10 cellular contexts compared by ENCODE assay signal in genomic region chr4:87118826-87119225, GRCh38.
A peak's percentile ranks its signal among the peaks of the same experiment; 100 is the strongest.
DNase-seq lines count a peak whose midpoint lies in the region; ATAC-seq, FAIRE-seq and TF ChIP-seq lines count a peak whose summit lies in the region.
"Had no signal": no experiment of that assay in that cellular context is flagged by ENCODE, and none has a peak within 500 bp of the region (broad histone marks: within the 10 kb centered on the region; RNA-seq: fewer than 3 reads in every experiment).

No MANE protein-coding gene starts in this region.

- no peaks in the 10 kb centered on the region for H3K9me3 ChIP-seq in endothelial cell of umbilical vein (replicated peaks; ENCODE audit: control insufficient read depth, insufficient read depth, low read length)
- no peaks in the 10 kb centered on the region for H3K9me3 ChIP-seq in prostate gland
- H3K9me3 ChIP-seq: HAP-1 had no signal

- BruUV-seq in endothelial cell of umbilical vein (replicated peaks; lab: Mats Ljungman, UMichigan) = no TSS peak

- TF ChIP-seq POLR2A in endothelial cell of umbilical vein (IDR thresholded peaks at IDR 0.05; ENCODE audit: low read depth, low read length) (no peak), prostate gland (IDR thresholded peaks at IDR 0.05) (no peak)

- peak; percentile 50 for DNase-seq in ELR (ENCODE audit: low read depth)
- DNase-seq in NCI-H2227 (lab: John Stamatoyannopoulos, UW; ENCODE audit: unreplicated experiment) = peak; percentile 48
- peak; percentile 56 for DNase-seq in endothelial cell of umbilical vein (ENCODE audit: low read depth, low spot score)
- DNase-seq in prostate gland (ENCODE audit: low spot score) = no peak
- DNase-seq in NOMO-1 treated with DMSO at 0.1 percent for 48 hours (lab: John Stamatoyannopoulos, UW; ENCODE audit: unreplicated experiment) = no peak
- DNase-seq in GF-D8 (lab: John Stamatoyannopoulos, UW) = no peak
- DNase-seq in NCI-H2081 treated with DMSO at 0.1 percent for 48 hours (lab: John Stamatoyannopoulos, UW) = no peak
- DNase-seq: substantia nigra had no signal

- no peaks in the 10 kb centered on the region for H4K20me1 ChIP-seq in endothelial cell of umbilical vein (replicated peaks; ENCODE audit: control insufficient read depth, extremely low read depth, insufficient read depth, low read length)

- H3K4me2 ChIP-seq in endothelial cell of umbilical vein (ENCODE audit: insufficient read depth, low read length) = no peak overlapping the region

- dilution Hi-C loops in endothelial cell of umbilical vein (cut with MboI; ENCODE audit: extremely low pct_ligation_motif_present, low sequenced_read_pairs) = loop anchor here (25.0 kb wide), 1 partner anchor 207 kb away; no protein-coding TSS in a partner anchor

- peaks cover 9% of the 10 kb centered on the region for H3K79me2 ChIP-seq in endothelial cell of umbilical vein (ENCODE audit: control insufficient read depth, insufficient read depth, low read length)

- TF ChIP-seq CTCF in endothelial cell of umbilical vein (IDR thresholded peaks at IDR 0.05; ENCODE audit: extremely low read depth in 1 of 2, insufficient read depth in 1 of 2, low read depth in 1 of 2, low read length in 2 of 2) (no peak), prostate gland (IDR thresholded peaks at IDR 0.05) (no peak)

- H3K27me3 ChIP-seq in endothelial cell of umbilical vein (ENCODE audit: control insufficient read depth in 2 of 2, insufficient read depth in 2 of 2, low read length in 2 of 2) (no peaks in the 10 kb centered on the region), prostate gland (replicated peaks; ENCODE audit: insufficient read depth) (no peaks in the 10 kb centered on the region)

- no peak overlapping the region for H3K4me3 ChIP-seq in endothelial cell of umbilical vein (replicated peaks in 1 of 3; ENCODE audit: insufficient read depth in 1 of 3, low read depth in 1 of 3, low read length in 3 of 3)
- no peak overlapping the region for H3K4me3 ChIP-seq in prostate gland
- H3K4me3 ChIP-seq: HAP-1 had no signal

- H3K9ac ChIP-seq in endothelial cell of umbilical vein (replicated peaks; ENCODE audit: extremely low read depth, insufficient read depth, low read length) = no peak overlapping the region

- WGBS in prostate gland = 85% methylated on average over 2 of the region's 2 CpGs

- peaks cover 12 to 25% of the 10 kb centered on the region in 2 experiments for H3K36me3 ChIP-seq in endothelial cell of umbilical vein (ENCODE audit: control insufficient read depth in 2 of 2, extremely low read depth in 1 of 2, insufficient read depth in 2 of 2, low read length in 2 of 2)
- H3K36me3 ChIP-seq in prostate gland = peaks cover 0 to 7% of the 10 kb centered on the region in 2 donors

- H3K27ac ChIP-seq in endothelial cell of umbilical vein (ENCODE audit: insufficient read depth, low read depth, low read length) = no peak overlapping the region
- peak overlapping the region; percentile 77 to 79 for H3K27ac ChIP-seq in prostate gland

- H2AFZ ChIP-seq in endothelial cell of umbilical vein (ENCODE audit: low read depth, low read length) = no peak overlapping the region

- POLR2A ChIA-PET in endothelial cell of umbilical vein (lab: Charles Lee) = no interaction called here

- no peak for FAIRE-seq in endothelial cell of umbilical vein (lab: Jason Lieb, UNC)

- intact Hi-C loops in endothelial cell of umbilical vein (cut with micrococcal nuclease) = no loop called here
- intact Hi-C loops in prostate gland (cut with DNase I) = no loop called here

- H3K9me1 ChIP-seq in endothelial cell of umbilical vein (replicated peaks; ENCODE audit: control insufficient read depth, extremely low read depth, insufficient read depth, low read length) = no peaks in the 10 kb centered on the region

- CTCF ChIA-PET in endothelial cell of umbilical vein (lab: Charles Lee) = interaction anchor here (0.9 to 5.7 kb wide), 5 partner anchors 11 to 196 kb away, joined by 3 to 40 read pairs (median 4); partner anchors contain the start of gene AFF1

- peaks cover 23% of the 10 kb centered on the region for H3K4me1 ChIP-seq in endothelial cell of umbilical vein (ENCODE audit: control insufficient read depth, extremely low read depth, insufficient read depth, low read length)
- H3K4me1 ChIP-seq in prostate gland (replicated peaks) = peaks cover 19% of the 10 kb centered on the region

- ATAC-seq in HG03442 (IDR thresholded peaks at IDR 0.05; ENCODE audit: unreplicated experiment) = no peak

TF ChIP-seq in endothelial cell of umbilical vein, 7 proteins besides CTCF, POLR2A, EP300 and RAD21:
- TF ChIP-seq POLR2AphosphoS5 (IDR thresholded peaks at IDR 0.05; ENCODE audit: insufficient read depth, low read depth, low read length) = no peak
- peak; percentile 19 for TF ChIP-seq FOS (IDR thresholded peaks at IDR 0.05; ENCODE audit: borderline replicate concordance, insufficient read depth, low read length)
- no peak for TF ChIP-seq MYC (IDR thresholded peaks at IDR 0.05; ENCODE audit: low read depth, low read length)
- no peak for TF ChIP-seq EZH2 (IDR thresholded peaks at IDR 0.05; ENCODE audit: borderline replicate concordance, low read depth, low read length, severe bottlenecking)

Comparison
In these comparisons a context has a peak if more than half of its experiments do, and no peak if none do; other contexts are left out.
1. DNase-seq: peak in ELR (single experiment), NCI-H2227 (single experiment) and endothelial cell of umbilical vein (single experiment); none in prostate gland (single experiment), NOMO-1 treated with DMSO at 0.1 percent for 48 hours (single experiment), GF-D8 (single experiment) and NCI-H2081 treated with DMSO at 0.1 percent for 48 hours (single experiment).